13 cellular contexts compared by ENCODE assay signal in the genomic region with DNA sequence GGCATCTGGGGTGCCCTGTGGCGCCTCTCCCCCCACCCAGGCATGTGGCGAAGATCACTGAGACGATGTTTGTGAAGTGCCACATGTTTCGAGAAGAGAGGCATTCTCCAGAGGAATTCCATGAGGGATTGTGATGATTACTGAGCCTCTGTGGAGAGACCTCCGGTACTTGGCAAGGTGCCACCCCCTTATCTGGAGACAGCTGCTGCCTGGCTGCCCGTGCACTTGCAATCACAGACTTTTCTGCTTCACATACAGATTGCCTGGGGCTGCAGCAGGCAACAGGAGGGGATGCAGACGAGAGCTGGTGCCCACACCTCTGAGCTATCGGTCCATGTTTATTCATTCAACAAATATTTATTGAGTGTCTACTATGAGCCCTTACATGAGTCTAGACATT.
DNase-seq lines count a peak whose midpoint lies in the region; ATAC-seq, FAIRE-seq and TF ChIP-seq lines count a peak whose summit lies in the region.
"Had no signal": no experiment of that assay in that cellular context is flagged by ENCODE, and none has a peak within 500 bp of the region (broad histone marks: within the 10 kb centered on the region; RNA-seq: fewer than 3 reads in every experiment).

No MANE protein-coding gene starts in this region.

- TF ChIP-seq POLR2A in GM12891 (IDR thresholded peaks at IDR 0.05; ENCODE audit: low read depth, low read length) = no peak

- no peak overlapping the region for H3K9ac ChIP-seq in GM23248

- in situ Hi-C loops in GM23248 (cut with MboI) = no loop called here

- H3K4me3 Mint-ChIP-seq in activated T-cell treated with anti-CD3 and anti-CD28 coated beads, Interleukin-2, amount 50 U/mL, for 4 hours = no peak overlapping the region
- H3K4me3 Mint-ChIP-seq: activated T-cell treated with anti-CD3 and anti-CD28 coated beads, Interleukin-2, amount 50 U/mL, for 72 hours had no signal

- no peaks in the 10 kb centered on the region for H3K4me1 ChIP-seq in GM23248 (ENCODE audit: insufficient read depth)
- H3K4me1 ChIP-seq: ascending aorta, SJSA1 had no signal

- H3F3A ChIP-seq in GM23248 (ENCODE audit: insufficient read depth) = no peaks in the 10 kb centered on the region

- peaks cover 8% of the 10 kb centered on the region; the same call in 1 of the 2 replicates for H3K27me3 ChIP-seq in GM23248 (replicated peaks; ENCODE audit: insufficient read depth)
- H3K27me3 ChIP-seq: ascending aorta, SJSA1 had no signal

- no peak overlapping the region for H2AFZ ChIP-seq in GM23248

- H3K36me3 ChIP-seq in GM23248 (ENCODE audit: low read depth) = no peaks in the 10 kb centered on the region
- H3K36me3 ChIP-seq: ascending aorta, SJSA1 had no signal

- H3K27me3 Mint-ChIP-seq in activated T-cell treated with anti-CD3 and anti-CD28 coated beads, Interleukin-2, amount 50 U/mL, for 4 hours (ENCODE audit: low read depth) = no peaks in the 10 kb centered on the region

- DNase-seq in D341Med (ENCODE audit: low spot score) = peak; percentile 67
- peak; percentile 73 for DNase-seq in NCI-H1105 treated with DMSO at 0.1 percent for 48 hours (lab: John Stamatoyannopoulos, UW)
- peak; percentile 36 for DNase-seq in NCI-H82 treated with DMSO at 0.1 percent for 48 hours (lab: John Stamatoyannopoulos, UW; ENCODE audit: unreplicated experiment)
- DNase-seq in iris pigment epithelial cell (ENCODE audit: low read depth) = peak; percentile 3
- no peak for DNase-seq in GM12891 (ENCODE audit: insufficient read length, low spot score)
- DNase-seq in activated T-cell treated with anti-CD3 and anti-CD28 coated beads, Interleukin-2, amount 50 U/mL, for 4 hours = no peak
- no peak for DNase-seq in GM23248
- DNase-seq: activated T-cell treated with anti-CD3 and anti-CD28 coated beads, Interleukin-2, amount 50 U/mL, for 72 hours; GOT3 had no signal

- no peak overlapping the region for H3K27ac ChIP-seq in GM23248
- H3K27ac ChIP-seq: ascending aorta, SJSA1 had no signal

- no peaks in the 10 kb centered on the region for H4K20me1 ChIP-seq in GM23248 (ENCODE audit: insufficient read depth)

- WGBS in GM23248 (ENCODE audit: low coverage in 1 of 2, low lambda C conversion rate in 2 of 2, missing lambda C conversion rate in 2 of 2), 2 experiments = 2 to 4% methylated on average over 8 of the region's 8 CpGs

- no peak overlapping the region for H3K4me3 ChIP-seq in GM23248
- H3K4me3 ChIP-seq: ascending aorta, lung, SJSA1 had no signal

- H3K4me1 Mint-ChIP-seq in activated T-cell treated with anti-CD3 and anti-CD28 coated beads, Interleukin-2, amount 50 U/mL, for 4 hours (ENCODE audit: low read depth) = no peaks in the 10 kb centered on the region

- H3K9me2 ChIP-seq in GM23248 (ENCODE audit: insufficient read depth) = no peaks in the 10 kb centered on the region

- H3K36me3 Mint-ChIP-seq in activated T-cell treated with anti-CD3 and anti-CD28 coated beads, Interleukin-2, amount 50 U/mL, for 4 hours (ENCODE audit: insufficient read depth) = no peaks in the 10 kb centered on the region

- no peaks in the 10 kb centered on the region for H3K79me2 ChIP-seq in GM23248 (ENCODE audit: insufficient read depth)

- no peak for FAIRE-seq in GM12891 (lab: Jason Lieb, UNC)

- no peaks in the 10 kb centered on the region for H3K9me3 Mint-ChIP-seq in activated T-cell treated with anti-CD3 and anti-CD28 coated beads, Interleukin-2, amount 50 U/mL, for 4 hours

- no peaks in the 10 kb centered on the region for H3K9me3 ChIP-seq in GM23248 (ENCODE audit: low read depth)
- H3K9me3 ChIP-seq: ascending aorta, SJSA1 had no signal

- ATAC-seq in activated T-cell treated with anti-CD3 and anti-CD28 coated beads, Interleukin-2, amount 50 U/mL, for 4 hours = no peak
- no peak for ATAC-seq in GM21529 (IDR thresholded peaks at IDR 0.05; ENCODE audit: unreplicated experiment)
- ATAC-seq: activated T-cell treated with anti-CD3 and anti-CD28 coated beads, Interleukin-2, amount 50 U/mL, for 72 hours had no signal

- H3K4me2 ChIP-seq in GM23248 (ENCODE audit: unreplicated experiment) = no peak overlapping the region

TF ChIP-seq in GM12891, 5 proteins besides CTCF, POLR2A, EP300 and RAD21:
- TF ChIP-seq TAF1 (IDR thresholded peaks at IDR 0.05; ENCODE audit: low read depth, low read length) = no peak
- no peak for TF ChIP-seq PAX5 (IDR thresholded peaks at IDR 0.05; ENCODE audit: insufficient read depth, low read length, severe bottlenecking)
- no peak for TF ChIP-seq POU2F2 (IDR thresholded peaks at IDR 0.05; ENCODE audit: low read depth, low read length)
- TF ChIP-seq SPI1 (IDR thresholded peaks at IDR 0.05; ENCODE audit: low read depth, low read length) = no peak
- TF ChIP-seq POLR2AphosphoS5 (IDR thresholded peaks at IDR 0.05; ENCODE audit: low read depth, low read length) = no peak

Comparison
In these comparisons a context has a peak if more than half of its experiments do, and no peak if none do; other contexts are left out.
1. DNase-seq: peak in D341Med (single experiment), NCI-H1105 treated with DMSO at 0.1 percent for 48 hours (single experiment), NCI-H82 treated with DMSO at 0.1 percent for 48 hours (single experiment) and iris pigment epithelial cell (single experiment); none in GM12891 (single experiment), activated T-cell treated with anti-CD3 and anti-CD28 coated beads, Interleukin-2, amount 50 U/mL, for 4 hours (single experiment) and GM23248 (single experiment).